In genomic region chr7:128861957-128862570, GRCh38 we compare ENCODE assay signal across 8 cellular contexts. TPM values are rescaled to one million over a fixed set of nuclear protein-coding genes. Genes with fewer than 3 reads are reported as not detected.
DNase-seq lines count a peak whose midpoint lies in the region; ATAC-seq, FAIRE-seq and TF ChIP-seq lines count a peak whose summit lies in the region.

No MANE protein-coding gene starts in this region.

- no peak for TF ChIP-seq CTCF in keratinocyte (optimal IDR thresholded peaks at IDR 0.05 in 1 of 3, IDR thresholded peaks at IDR 0.05 in 1 of 3, conservative IDR thresholded peaks at IDR 0.05 in 1 of 3; ENCODE audit: extremely low read depth in 1 of 3, insufficient read depth in 2 of 3, low read length in 3 of 3)

- peaks cover 15% of the 10 kb centered on the region for H3K4me1 Mint-ChIP-seq in T-helper 1 cell treated with Interleukin-12 subunit alpha and Interleukin-12 subunit beta and Interleukin-4 antibody, amounts not matched to agents 30 μg/mL and 1 μg/mL, for 36 hours (ENCODE audit: low read depth)

- peak overlapping the region; percentile 98 for H3K4me3 Mint-ChIP-seq in T-helper 1 cell treated with Interleukin-12 subunit alpha and Interleukin-12 subunit beta and Interleukin-4 antibody, amounts not matched to agents 30 μg/mL and 1 μg/mL, for 36 hours

- peak; percentile 26 for FAIRE-seq in keratinocyte (lab: Jason Lieb, UNC)

- no peak for DNase-seq in T-helper 1 cell
- DNase-seq in activated naive CD4-positive, alpha-beta T cell treated with anti-CD3 and anti-CD28 coated beads, Interleukin-2, amount 50 U/mL, for 72 hours (ENCODE audit: low spot score in 2 of 2): no peak
- no peak for DNase-seq in keratinocyte (ENCODE audit: low read depth, low spot score)
- no peak for DNase-seq in HuH-7 (ENCODE audit: low spot score)
- no peak for DNase-seq in posterior vena cava (ENCODE audit: low spot score)

- H3K36me3 ChIP-seq in keratinocyte (ENCODE audit: control insufficient read depth in 2 of 2, extremely low read depth in 1 of 2, insufficient read depth in 2 of 2, low read length in 2 of 2) (peaks cover 10 to 17% of the 10 kb centered on the region in 2 experiments), subcutaneous abdominal adipose tissue (ENCODE audit: control insufficient read depth in 5 of 5, insufficient read depth in 5 of 5, low read length in 5 of 5) (peaks cover 0 to 20% (median 16%) of the 10 kb centered on the region in 5 donors)

- H4K20me1 ChIP-seq in keratinocyte (ENCODE audit: control insufficient read depth, extremely low read depth, insufficient read depth, low read length): no peaks in the 10 kb centered on the region

- peaks cover 32% of the 10 kb centered on the region for H3K79me2 ChIP-seq in keratinocyte (ENCODE audit: control insufficient read depth, insufficient read depth, low read length)

- intact Hi-C loops in posterior vena cava (cut with DNase I): no loop called here

- H3K9me3 Mint-ChIP-seq in T-helper 1 cell treated with Interleukin-12 subunit alpha and Interleukin-12 subunit beta and Interleukin-4 antibody, amounts not matched to agents 30 μg/mL and 1 μg/mL, for 36 hours: no peaks in the 10 kb centered on the region
- H3K9me3 Mint-ChIP-seq in activated naive CD4-positive, alpha-beta T cell treated with anti-CD3 and anti-CD28 coated beads, Interleukin-2, amount 50 U/mL, for 72 hours: no peaks in the 10 kb centered on the region

- no peaks in the 10 kb centered on the region for H3K9me1 ChIP-seq in keratinocyte (ENCODE audit: control insufficient read depth, extremely low read depth, insufficient read depth, low read length)

- H3K9me3 ChIP-seq in keratinocyte (ENCODE audit: control insufficient read depth, low read depth, low read length): no peaks in the 10 kb centered on the region
- no peaks in the 10 kb centered on the region for H3K9me3 ChIP-seq in subcutaneous abdominal adipose tissue (ENCODE audit: control insufficient read depth in 5 of 5, low read length in 5 of 5)

- peak overlapping the region; percentile 98 for H2AFZ ChIP-seq in keratinocyte (ENCODE audit: control insufficient read depth, low read length)

- H3K27ac ChIP-seq in keratinocyte (ENCODE audit: control insufficient read depth, insufficient read depth, low read length) (peak overlapping the region; percentile 80), subcutaneous abdominal adipose tissue (ENCODE audit: low read depth, low read length) (no peak overlapping the region)

- dilution Hi-C loops in keratinocyte (cut with MboI; ENCODE audit: extremely low pct_ligation_motif_present, low sequenced_read_pairs): no loop called here

- H3K4me3 ChIP-seq in keratinocyte (ENCODE audit: control insufficient read depth in 2 of 3, extremely low read depth in 1 of 3, insufficient read depth in 2 of 3, low read depth in 1 of 3, low read length in 3 of 3) (peak overlapping the region; percentile 63 to 94 (median 87)), subcutaneous abdominal adipose tissue (ENCODE audit: low read depth in 1 of 5, low read length in 5 of 5) (peak overlapping the region; percentile 59 to 98 (median 96))

- H3K36me3 Mint-ChIP-seq in T-helper 1 cell treated with Interleukin-12 subunit alpha and Interleukin-12 subunit beta and Interleukin-4 antibody, amounts not matched to agents 30 μg/mL and 1 μg/mL, for 36 hours (ENCODE audit: low read depth): peaks cover 12% of the 10 kb centered on the region
- H3K36me3 Mint-ChIP-seq in activated naive CD4-positive, alpha-beta T cell treated with anti-CD3 and anti-CD28 coated beads, Interleukin-2, amount 50 U/mL, for 72 hours: peaks cover 12 to 18% of the 10 kb centered on the region in 2 donors

- H3K27ac Mint-ChIP-seq in T-helper 1 cell treated with Interleukin-12 subunit alpha and Interleukin-12 subunit beta and Interleukin-4 antibody, amounts not matched to agents 30 μg/mL and 1 μg/mL, for 36 hours: peak overlapping the region; percentile 95
- H3K27ac Mint-ChIP-seq in activated naive CD4-positive, alpha-beta T cell treated with anti-CD3 and anti-CD28 coated beads, Interleukin-2, amount 50 U/mL, for 72 hours: peak overlapping the region; percentile 88 to 99

- no peaks in the 10 kb centered on the region for H3K27me3 Mint-ChIP-seq in T-helper 1 cell treated with Interleukin-12 subunit alpha and Interleukin-12 subunit beta and Interleukin-4 antibody, amounts not matched to agents 30 μg/mL and 1 μg/mL, for 36 hours (ENCODE audit: low read depth)

- H3K27me3 ChIP-seq in keratinocyte (ENCODE audit: control insufficient read depth, extremely low read depth, insufficient read depth, low read length) (no peaks in the 10 kb centered on the region), subcutaneous abdominal adipose tissue (ENCODE audit: control insufficient read depth in 5 of 5, insufficient read depth in 4 of 5, low read length in 5 of 5) (no peaks in the 10 kb centered on the region)

- ATAC-seq in activated naive CD4-positive, alpha-beta T cell treated with anti-CD3 and anti-CD28 coated beads, Interleukin-2, amount 50 U/mL, for 72 hours: no peak
- ATAC-seq in HG03108 (IDR thresholded peaks at IDR 0.05; ENCODE audit: unreplicated experiment): no peak

- H3K4me2 ChIP-seq in keratinocyte (ENCODE audit: control insufficient read depth, extremely low read depth, insufficient read depth, low read depth, low read length): peak overlapping the region; percentile 93

- peaks cover 18% of the 10 kb centered on the region for H3K4me1 ChIP-seq in keratinocyte (ENCODE audit: control insufficient read depth, extremely low read depth, insufficient read depth, low read length)
- peaks cover 13 to 51% (median 44%) of the 10 kb centered on the region in 5 donors for H3K4me1 ChIP-seq in subcutaneous abdominal adipose tissue (ENCODE audit: control insufficient read depth in 5 of 5, insufficient read depth in 5 of 5, low read length in 5 of 5)

- H3K9ac ChIP-seq in keratinocyte (ENCODE audit: control insufficient read depth, extremely low read depth, insufficient read depth, low read length) (peak overlapping the region; percentile 91), subcutaneous abdominal adipose tissue (ENCODE audit: low read length in 5 of 5) (peak overlapping the region in 4 of 5 donors; percentile 24 to 95 (median 50))

RNA-seq across cellular contexts. Expression of gene ATP6V1F, which starts 0.6 kb away (rescaled TPM):
- total RNA-seq in activated naive CD4-positive, alpha-beta T cell treated with anti-CD3 and anti-CD28 coated beads, Interleukin-2, amount 50 U/mL, for 72 hours: 100 to 1,000 TPM; 104 to 113 TPM
- 263 to 429 TPM (median 268 TPM) in 3 replicates for polyA plus RNA-seq in keratinocyte
- polyA plus RNA-seq in keratinocyte (2011; ENCODE audit: low read depth): 107 TPM
- 342 and 421 TPM in 2 replicates for polyA plus RNA-seq in keratinocyte (2011; cell fraction: cytosol; rRNA removed)
- 115 and 151 TPM in 2 replicates for polyA plus RNA-seq in keratinocyte (2011; cell fraction: nucleus; rRNA removed)
- 283 and 576 TPM in 2 replicates for polyA plus RNA-seq in keratinocyte (2012; ENCODE audit: low replicate concordance)
- 59.0 to 128 TPM (median 113 TPM) in 3 replicates for polyA minus RNA-seq in keratinocyte
- 125 TPM for polyA minus RNA-seq in keratinocyte (2011; cell fraction: cytosol; rRNA and poly(A)+ RNA removed)
- polyA minus RNA-seq in keratinocyte (2011; cell fraction: nucleus; rRNA and poly(A)+ RNA removed): 20.6 and 23.4 TPM in 2 replicates
- 100 to 1,000 TPM; 106 to 115 TPM for total RNA-seq in posterior vena cava

RNA-seq across cellular contexts. Expression of gene FLNC, which starts 31.9 kb away (rescaled TPM):
- total RNA-seq in activated naive CD4-positive, alpha-beta T cell treated with anti-CD3 and anti-CD28 coated beads, Interleukin-2, amount 50 U/mL, for 72 hours: under 1 TPM; 0.02 to 0.14 TPM
- polyA plus RNA-seq in keratinocyte: 0.03 to 0.15 TPM (median 0.06 TPM) in 3 replicates
- polyA plus RNA-seq in keratinocyte (2011; ENCODE audit: low read depth): 0.20 TPM
- polyA plus RNA-seq in keratinocyte (2011; cell fraction: cytosol; rRNA removed): 0.07 and 0.17 TPM in 2 replicates
- polyA plus RNA-seq in keratinocyte (2011; cell fraction: nucleus; rRNA removed): 0.33 and 0.43 TPM in 2 replicates
- 0.46 and 0.71 TPM in 2 replicates for polyA plus RNA-seq in keratinocyte (2012; ENCODE audit: low replicate concordance)
- 0.26 to 2.0 TPM (median 0.33 TPM) in 3 replicates for polyA minus RNA-seq in keratinocyte
- 1.2 TPM for polyA minus RNA-seq in keratinocyte (2011; cell fraction: cytosol; rRNA and poly(A)+ RNA removed)
- polyA minus RNA-seq in keratinocyte (2011; cell fraction: nucleus; rRNA and poly(A)+ RNA removed): 1.6 and 1.8 TPM in 2 replicates
- total RNA-seq in posterior vena cava: 100 to 1,000 TPM; 440 to 856 TPM

RNA-seq across cellular contexts. Expression of gene KCP, which starts 48.4 kb away (rescaled TPM):
- under 1 TPM; 0.16 TPM for total RNA-seq in activated naive CD4-positive, alpha-beta T cell treated with anti-CD3 and anti-CD28 coated beads, Interleukin-2, amount 50 U/mL, for 72 hours
- 0.03 to 0.17 TPM in 2 of 3 replicates, not detected in the other for polyA plus RNA-seq in keratinocyte
- not detected for polyA plus RNA-seq in keratinocyte (2011; ENCODE audit: low read depth)
- polyA plus RNA-seq in keratinocyte (2011; cell fraction: cytosol; rRNA removed): 0.04 and 0.08 TPM in 2 replicates
- polyA plus RNA-seq in keratinocyte (2011; cell fraction: nucleus; rRNA removed): 0.25 and 0.28 TPM in 2 replicates
- polyA plus RNA-seq in keratinocyte (2012; ENCODE audit: low replicate concordance): 0.14 and 0.17 TPM in 2 replicates
- 0.13 TPM in 1 of 3 replicates, not detected in the others for polyA minus RNA-seq in keratinocyte
- polyA minus RNA-seq in keratinocyte (2011; cell fraction: cytosol; rRNA and poly(A)+ RNA removed): not detected
- not detected in 2 replicates for polyA minus RNA-seq in keratinocyte (2011; cell fraction: nucleus; rRNA and poly(A)+ RNA removed)
- total RNA-seq in posterior vena cava: 1 to 10 TPM in 1 of 2 donors, under 1 TPM in 1; 0.95 to 1.3 TPM

Comparison
In these comparisons a context has a peak if more than half of its experiments do, and no peak if none do; other contexts are left out.
1. RNA of gene FLNC, which starts 31.9 kb away (total RNA-seq): 440 to 856 TPM in posterior vena cava; 0.02 to 0.14 TPM in activated naive CD4-positive, alpha-beta T cell treated with anti-CD3 and anti-CD28 coated beads, Interleukin-2, amount 50 U/mL, for 72 hours; every median in the first group is over 100 times any median in the second.